In genomic region chr14:80549141-80549540, GRCh38 we compare ENCODE assay signal across 19 cellular contexts.
DNase-seq lines count a peak whose midpoint lies in the region; ATAC-seq, FAIRE-seq and TF ChIP-seq lines count a peak whose summit lies in the region.
"Had no signal": no experiment of that assay in that cellular context is flagged by ENCODE, and none has a peak within 500 bp of the region (broad histone marks: within the 10 kb centered on the region; RNA-seq: fewer than 3 reads in every experiment).

No MANE protein-coding gene starts in this region.

- H3K4me3 ChIP-seq in RWPE2 (ENCODE audit: severe bottlenecking): no peak overlapping the region
- peak overlapping the region; percentile 11 for H3K4me3 ChIP-seq in coronary artery
- no peak overlapping the region for H3K4me3 ChIP-seq in prostate gland
- no peak overlapping the region for H3K4me3 ChIP-seq in kidney (ENCODE audit: low read length in 2 of 2)
- H3K4me3 ChIP-seq: MG63 had no signal

- H3K27me3 ChIP-seq in RWPE2 (ENCODE audit: insufficient read depth, poor library complexity, severe bottlenecking) (no peaks in the 10 kb centered on the region), prostate gland (replicated peaks; ENCODE audit: insufficient read depth) (no peaks in the 10 kb centered on the region)
- H3K27me3 ChIP-seq: MG63 had no signal

- no peak overlapping the region for H3K9ac ChIP-seq in kidney (ENCODE audit: low read length in 2 of 2)

- no peaks in the 10 kb centered on the region for H3K27me3 Mint-ChIP-seq in chondrocyte (ENCODE audit: low read depth)

- H3K27ac ChIP-seq in RWPE2 (ENCODE audit: poor library complexity, severe bottlenecking): no peak overlapping the region
- no peak overlapping the region for H3K27ac ChIP-seq in coronary artery
- no peak overlapping the region for H3K27ac ChIP-seq in prostate gland
- H3K27ac ChIP-seq in kidney (ENCODE audit: low read depth in 2 of 2, low read length in 2 of 2): no peak overlapping the region

- WGBS in prostate gland: 16% methylated on average over 6 of the region's 6 CpGs

- TF ChIP-seq POLR2A in prostate gland (IDR thresholded peaks at IDR 0.05): no peak

- H3K36me3 ChIP-seq in RWPE2 (ENCODE audit: low read depth) (no peaks in the 10 kb centered on the region), prostate gland (no peaks in the 10 kb centered on the region), kidney (ENCODE audit: control insufficient read depth in 1 of 2, insufficient read depth in 2 of 2, low read length in 2 of 2) (no peaks in the 10 kb centered on the region)
- H3K36me3 ChIP-seq: MG63 had no signal

- no peak for TF ChIP-seq CTCF in RWPE2 (IDR thresholded peaks at IDR 0.05; ENCODE audit: poor library complexity, severe bottlenecking)
- TF ChIP-seq CTCF in coronary artery (IDR thresholded peaks at IDR 0.05): no peak
- no peak for TF ChIP-seq CTCF in prostate gland (IDR thresholded peaks at IDR 0.05)
- TF ChIP-seq CTCF in kidney (IDR thresholded peaks at IDR 0.05; ENCODE audit: borderline replicate concordance, extremely low read depth, insufficient read depth): no peak
- no peak for TF ChIP-seq CTCF in chondrocyte (IDR thresholded peaks at IDR 0.05)

- peaks cover 3% of the 10 kb centered on the region for H3K9me3 Mint-ChIP-seq in chondrocyte (ENCODE audit: low read depth)
- H3K9me3 Mint-ChIP-seq: HFFc6 had no signal

- H3K36me3 Mint-ChIP-seq in chondrocyte (ENCODE audit: low read depth): no peaks in the 10 kb centered on the region
- H3K36me3 Mint-ChIP-seq: CD14-positive monocyte had no signal

- ATAC-seq in RWPE2 (ENCODE audit: low read depth): 0 out of 3 replicates have a peak, but pooled peaks have one; percentile 29

- H3K4me1 Mint-ChIP-seq in chondrocyte (ENCODE audit: low read depth): no peaks in the 10 kb centered on the region
- H3K4me1 Mint-ChIP-seq: CD14-positive monocyte had no signal

- intact Hi-C loops in prostate gland (cut with DNase I): no loop called here
- intact Hi-C loops in kidney (cut with DNase I): no loop called here

- H3K4me3 Mint-ChIP-seq in chondrocyte (ENCODE audit: unreplicated experiment): no peak overlapping the region
- H3K4me3 Mint-ChIP-seq: CD14-positive monocyte, HFFc6 had no signal

- DNase-seq in RWPE2 (ENCODE audit: low spot score) (no peak), coronary artery (ENCODE audit: low spot score) (no peak), globus pallidus (ENCODE audit: low spot score) (peak; percentile 38), prostate gland (ENCODE audit: low spot score) (peak; percentile 28), kidney (no peak), chondrocyte (ENCODE audit: low spot score) (no peak), DMS153 treated with DMSO at 0.1 percent for 48 hours (lab: John Stamatoyannopoulos, UW; ENCODE audit: unreplicated experiment) (no peak)
- no peak for DNase-seq in stimulated activated CD4-positive, alpha-beta T cell treated with anti-CD3 and anti-CD28 coated beads, Interleukin-4, amount 100 ng/mL, for 4 hours
- DNase-seq: DMS 273 treated with DMSO at 0.1 percent for 48 hours, HFFc6, MG63, NCI-H1092, NCI-H146, NCI-H2081, NCI-H774, RPMI8226 had no signal

- H3K27ac Mint-ChIP-seq in chondrocyte (ENCODE audit: unreplicated experiment): no peak overlapping the region
- H3K27ac Mint-ChIP-seq: CD14-positive monocyte, HFFc6 had no signal

- H3K4me1 ChIP-seq in RWPE2 (ENCODE audit: insufficient read depth, poor library complexity, severe bottlenecking) (no peaks in the 10 kb centered on the region), prostate gland (replicated peaks) (no peaks in the 10 kb centered on the region), kidney (ENCODE audit: control insufficient read depth in 1 of 2, insufficient read depth in 1 of 2, low read depth in 1 of 2, low read length in 2 of 2) (no peaks in the 10 kb centered on the region)

- no peak for FAIRE-seq in kidney (lab: Jason Lieb, UNC)
- FAIRE-seq: GM12892, H54 had no signal

- no peaks in the 10 kb centered on the region for H3K9me3 ChIP-seq in RWPE2 (ENCODE audit: severe bottlenecking)
- H3K9me3 ChIP-seq in prostate gland: no peaks in the 10 kb centered on the region
- no peaks in the 10 kb centered on the region for H3K9me3 ChIP-seq in kidney (ENCODE audit: control insufficient read depth in 1 of 2, low read length in 2 of 2)
- H3K9me3 ChIP-seq: MG63 had no signal

Comparison
In these comparisons a context has a peak if more than half of its experiments do, and no peak if none do; other contexts are left out.
1. DNase-seq: peak in globus pallidus (single experiment) and prostate gland (single experiment); none in RWPE2 (single experiment), coronary artery (single experiment), stimulated activated CD4-positive, alpha-beta T cell treated with anti-CD3 and anti-CD28 coated beads, Interleukin-4, amount 100 ng/mL, for 4 hours (0 of 2), kidney (single experiment), chondrocyte (single experiment) and DMS153 treated with DMSO at 0.1 percent for 48 hours (single experiment).